In the genomic region with DNA sequence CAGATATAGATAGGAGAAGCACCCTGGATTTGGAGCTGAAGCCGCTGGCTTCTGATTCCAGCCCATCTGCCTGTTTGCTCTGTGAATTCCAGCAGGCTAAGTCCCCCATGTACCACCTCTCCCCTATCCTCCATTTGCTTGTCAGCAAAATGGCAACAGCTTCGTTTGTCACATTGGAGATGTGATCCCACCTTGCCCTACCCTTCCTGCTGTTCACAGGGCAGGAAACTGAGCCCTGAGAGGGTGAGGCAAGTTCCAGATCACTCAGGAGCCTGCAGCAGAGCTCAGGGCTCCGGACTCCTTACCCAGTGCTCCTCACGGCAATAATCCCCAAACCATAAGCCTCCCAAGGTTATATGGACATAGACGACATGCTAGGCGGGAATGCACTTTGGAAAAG, we compare ENCODE assay signal across 9 cellular contexts. TPM values are rescaled to one million over a fixed set of nuclear protein-coding genes. Genes with fewer than 3 reads are reported as not detected.
DNase-seq lines count a peak whose midpoint lies in the region; ATAC-seq and TF ChIP-seq lines count a peak whose summit lies in the region.
"Had no signal": no experiment of that assay in that cellular context is flagged by ENCODE, and none has a peak within 500 bp of the region (broad histone marks: within the 10 kb centered on the region; RNA-seq: fewer than 3 reads in every experiment).

No MANE protein-coding gene starts in this region.

- DNase-seq in heart left ventricle (no peak), left cardiac atrium (no peak), body of pancreas (no peak), transverse colon (no peak), nucleus accumbens (lab: John Stamatoyannopoulos, UW) (no peak)
- DNase-seq: activated CD4-positive, CD25-positive, alpha-beta regulatory T cell treated with anti-CD3 and anti-CD28 coated beads, Interleukin-2, amount 50 U/mL, for 72 hours had no signal

- TF ChIP-seq CTCF in heart left ventricle (IDR thresholded peaks at IDR 0.05) (no peak), body of pancreas (IDR thresholded peaks at IDR 0.05) (no peak), transverse colon (IDR thresholded peaks at IDR 0.05) (no peak)

- intact Hi-C loops in heart left ventricle (cut with DNase I) = no loop called here
- intact Hi-C loops in left cardiac atrium (cut with DNase I) = no loop called here
- intact Hi-C loops in body of pancreas (cut with DNase I) = no loop called here
- intact Hi-C loops in transverse colon (cut with DNase I; ENCODE audit: low total_unique reads) = no loop called here

- H3K27me3 ChIP-seq in heart left ventricle (no peaks in the 10 kb centered on the region), body of pancreas (no peaks in the 10 kb centered on the region), muscle layer of colon (ENCODE audit: control insufficient read depth in 1 of 2, insufficient read depth in 2 of 2, low read length in 2 of 2) (no peaks in the 10 kb centered on the region), transverse colon (no peaks in the 10 kb centered on the region)

- ATAC-seq in heart left ventricle (no peak), left cardiac atrium (no peak), body of pancreas (no peak), esophagus mucosa (no peak), HG02970 (IDR thresholded peaks at IDR 0.05; ENCODE audit: low FRiP score, unreplicated experiment) (no peak)

- in situ Hi-C loops in transverse colon (cut with MboI; ENCODE audit: low pct_ligation_motif_present in 1 of 4, low pct_unique_long_range_greater_than_20kb in 1 of 4, low sequenced_read_pairs in 3 of 4) = no loop called here

- H3K27ac ChIP-seq in heart left ventricle = peak overlapping the region; percentile 62 to 92 (median 82)
- peak overlapping the region; percentile 69 to 86 (median 80) for H3K27ac ChIP-seq in body of pancreas
- peak overlapping the region; percentile 65 for H3K27ac ChIP-seq in muscle layer of colon (ENCODE audit: low read depth, low read length)
- H3K27ac ChIP-seq in transverse colon = peak overlapping the region; percentile 84 to 92 (median 90)

- peak overlapping the region; percentile 1 for H3K9ac ChIP-seq in muscle layer of colon (ENCODE audit: low read length)

- no peak for TF ChIP-seq EP300 in transverse colon (IDR thresholded peaks at IDR 0.05; ENCODE audit: low read depth)

- H3K36me3 ChIP-seq in heart left ventricle = peaks cover 0 to 4% (median 0%) of the 10 kb centered on the region in 9 donors
- H3K36me3 ChIP-seq in body of pancreas (replicated peaks in 1 of 2; ENCODE audit: insufficient read depth in 1 of 2, low read depth in 2 of 2) = no peaks in the 10 kb centered on the region
- no peaks in the 10 kb centered on the region for H3K36me3 ChIP-seq in muscle layer of colon (ENCODE audit: insufficient read depth, low read length)
- no peaks in the 10 kb centered on the region for H3K36me3 ChIP-seq in transverse colon

- H3K4me3 ChIP-seq in heart left ventricle = no peak overlapping the region
- no peak overlapping the region for H3K4me3 ChIP-seq in body of pancreas
- peak overlapping the region in 1 of 2 donors; percentile 17 for H3K4me3 ChIP-seq in muscle layer of colon (ENCODE audit: low read depth in 1 of 2, low read length in 2 of 2)
- H3K4me3 ChIP-seq in transverse colon = no peak overlapping the region

- H3K4me1 ChIP-seq in heart left ventricle (peaks cover 7 to 99% (median 64%) of the 10 kb centered on the region in 12 donors), body of pancreas (peaks cover 79% of the 10 kb centered on the region), muscle layer of colon (ENCODE audit: insufficient read depth, low read length) (peaks cover 46% of the 10 kb centered on the region), transverse colon (peaks cover 43 to 84% (median 70%) of the 10 kb centered on the region in 4 donors)

- TF ChIP-seq POLR2A in heart left ventricle (IDR thresholded peaks at IDR 0.05) = no peak
- TF ChIP-seq POLR2A in body of pancreas (IDR thresholded peaks at IDR 0.05) = no peak
- no peak for TF ChIP-seq POLR2A in transverse colon (IDR thresholded peaks at IDR 0.05)

- WGBS in heart left ventricle, 4 donors = 70 to 78% (median 74%) methylated on average over 6 of the region's 6 CpGs
- 47 to 49% methylated on average over 6 of the region's 6 CpGs for WGBS in body of pancreas, 2 donors
- 59% methylated on average over 6 of the region's 6 CpGs; no CpG with 5 or more reads in 1 of the 2 donors for WGBS in transverse colon (ENCODE audit: low coverage in 1 of 2), 2 donors

- H3K9me3 ChIP-seq in heart left ventricle (no peaks in the 10 kb centered on the region), body of pancreas (no peaks in the 10 kb centered on the region), muscle layer of colon (ENCODE audit: low read length) (no peaks in the 10 kb centered on the region), transverse colon (no peaks in the 10 kb centered on the region)

RNA-seq across cellular contexts. Expression of gene SLC2A1, which starts 14.9 kb away (rescaled TPM):
- 10 to 100 TPM; 19.0 to 88.1 (median 29.9) TPM for total RNA-seq in heart left ventricle
- polyA plus RNA-seq in heart left ventricle = 100 to 1,000 TPM in 1 of 2 donors, 10 to 100 TPM in 1; 10.6 to 196 TPM
- total RNA-seq in left cardiac atrium = 10 to 100 TPM; 10.9 to 12.9 TPM
- 10 to 100 TPM in 1 of 2 donors, 1 to 10 TPM in 1; 4.2 to 13.2 TPM for total RNA-seq in body of pancreas
- 10 to 100 TPM; 37.2 to 98.9 (median 69.1) TPM for total RNA-seq in transverse colon
- total RNA-seq in esophagus mucosa = 243 TPM
